In genomic region chr19:19120308-19121156, GRCh38 we compare ENCODE assay signal across 8 cellular contexts. TPM values are rescaled to one million over a fixed set of nuclear protein-coding genes. Genes with fewer than 3 reads are reported as not detected.
DNase-seq lines count a peak whose midpoint lies in the region; ATAC-seq and TF ChIP-seq lines count a peak whose summit lies in the region.

No MANE protein-coding gene starts in this region.

- TF ChIP-seq POLR2A in esophagus muscularis mucosa (IDR thresholded peaks at IDR 0.05; ENCODE audit: low read depth) = no peak

- H3K4me3 ChIP-seq in esophagus muscularis mucosa = peak overlapping the region in 3 of 4 donors; percentile 15 to 28 (median 18)
- H3K4me3 ChIP-seq in neural progenitor cell = peak overlapping the region; percentile 34
- no peak overlapping the region for H3K4me3 ChIP-seq in tibial artery

- H3K4me2 ChIP-seq in neural progenitor cell = peak overlapping the region; percentile 69

- H3K4me1 Mint-ChIP-seq in neural progenitor cell = no peaks in the 10 kb centered on the region

- no peak for TF ChIP-seq EP300 in esophagus muscularis mucosa (IDR thresholded peaks at IDR 0.05)

- 37% methylated on average over 17 of the region's 34 CpGs for WGBS in esophagus muscularis mucosa

- H3K36me3 ChIP-seq in esophagus muscularis mucosa (peaks cover 10 to 48% (median 33%) of the 10 kb centered on the region in 4 donors), neural progenitor cell (peaks cover 5% of the 10 kb centered on the region), tibial artery (peaks cover 23 to 48% (median 24%) of the 10 kb centered on the region in 3 donors)

- peaks cover 4% of the 10 kb centered on the region for H3K27me3 Mint-ChIP-seq in neural progenitor cell (ENCODE audit: insufficient read depth, low read depth)

- TF ChIP-seq CTCF in GM10248 (IDR thresholded peaks at IDR 0.05; ENCODE audit: control extremely low read depth, extremely low read depth, low read depth, missing control alignments) (no peak), esophagus muscularis mucosa (IDR thresholded peaks at IDR 0.05) (no peak), neural progenitor cell (IDR thresholded peaks at IDR 0.05) (no peak), tibial artery (IDR thresholded peaks at IDR 0.05) (no peak)

- H3K4me1 ChIP-seq in esophagus muscularis mucosa (peaks cover 0 to 14% (median 7%) of the 10 kb centered on the region in 4 donors), neural progenitor cell (peaks cover 5% of the 10 kb centered on the region), tibial artery (no peaks in the 10 kb centered on the region)

- H2AFZ ChIP-seq in neural progenitor cell (replicated peaks) = no peak overlapping the region

- H3K9ac ChIP-seq in neural progenitor cell = no peak overlapping the region

- H3K9me3 ChIP-seq in esophagus muscularis mucosa (peaks cover 0 to 11% (median 4%) of the 10 kb centered on the region in 4 donors), neural progenitor cell (ENCODE audit: low read depth) (no peaks in the 10 kb centered on the region), tibial artery (peaks cover 0 to 6% (median 0%) of the 10 kb centered on the region in 3 donors)

- POLR2A ChIA-PET in GM10248 (lab: Yijun Ruan, JAX) = no interaction called here

- no peaks in the 10 kb centered on the region for H4K20me1 ChIP-seq in neural progenitor cell (ENCODE audit: low read depth)

- CTCF ChIA-PET in GM10248 (lab: Yijun Ruan, JAX) = no interaction called here

- H3K27me3 ChIP-seq in esophagus muscularis mucosa = no peaks in the 10 kb centered on the region
- H3K27me3 ChIP-seq in neural progenitor cell = no peaks in the 10 kb centered on the region
- no peaks in the 10 kb centered on the region for H3K27me3 ChIP-seq in tibial artery

- no peak overlapping the region for H3K27ac Mint-ChIP-seq in neural progenitor cell

- peaks cover 25% of the 10 kb centered on the region for H3K36me3 Mint-ChIP-seq in neural progenitor cell

- peaks cover 7% of the 10 kb centered on the region for H3F3A ChIP-seq in neural progenitor cell (ENCODE audit: low read depth)

- peaks cover 9% of the 10 kb centered on the region for H3K9me3 Mint-ChIP-seq in neural progenitor cell

- intact Hi-C loops in esophagus muscularis mucosa (cut with DNase I) = no loop called here
- intact Hi-C loops in tibial artery (cut with DNase I; ENCODE audit: low total_unique reads) = no loop called here

- peak overlapping the region in 1 of 4 donors; percentile 28 for H3K27ac ChIP-seq in esophagus muscularis mucosa (replicated peaks in 1 of 4)
- H3K27ac ChIP-seq in neural progenitor cell = no peak overlapping the region
- H3K27ac ChIP-seq in tibial artery = no peak overlapping the region

- no peak overlapping the region for H3K4me3 Mint-ChIP-seq in neural progenitor cell

- ATAC-seq in HG03521 (IDR thresholded peaks at IDR 0.05; ENCODE audit: unreplicated experiment) = no peak

- no peaks in the 10 kb centered on the region for H3K79me2 ChIP-seq in neural progenitor cell (ENCODE audit: low read depth)

- DNase-seq in GM10248 (ENCODE audit: extremely low spot score) = peak; percentile 24
- DNase-seq in NCI-H69 (lab: John Stamatoyannopoulos, UW) = peak; percentile 98
- no peak for DNase-seq in esophagus muscularis mucosa (ENCODE audit: extremely low spot score)
- peak; percentile 97 for DNase-seq in neural progenitor cell (ENCODE audit: low spot score)
- no peak for DNase-seq in tibial artery
- DNase-seq in AML-193 (lab: John Stamatoyannopoulos, UW) = no peak
- DNase-seq in RPMI8226 = no peak

RNA-seq across cellular contexts. Expression of gene TMEM161A, which starts 17.7 kb away (rescaled TPM):
- total RNA-seq in esophagus muscularis mucosa = 10 to 100 TPM; 12.0 to 26.8 (median 16.9) TPM
- 13.3 and 38.3 TPM in 2 replicates for total RNA-seq in neural progenitor cell (ENCODE audit: low replicate concordance)

RNA-seq across cellular contexts. Expression of gene MEF2B, which starts 49.5 kb away (rescaled TPM):
- total RNA-seq in esophagus muscularis mucosa (not detected), neural progenitor cell (ENCODE audit: low replicate concordance) (0.15 TPM in 1 of 2 replicates, not detected in the other)

RNA-seq across cellular contexts. Expression of gene SLC25A42, which starts 56.7 kb away (rescaled TPM):
- total RNA-seq in esophagus muscularis mucosa (10 to 100 TPM; 11.2 to 16.8 (median 13.8) TPM), neural progenitor cell (ENCODE audit: low replicate concordance) (4.0 and 6.2 TPM in 2 replicates)

Comparison
In these comparisons a context has a peak if more than half of its experiments do, and no peak if none do; other contexts are left out.
1. DNase-seq: peak in GM10248 (single experiment), NCI-H69 (single experiment) and neural progenitor cell (single experiment); none in esophagus muscularis mucosa (single experiment), tibial artery (0 of 2), AML-193 (0 of 2) and RPMI8226 (single experiment).
2. H3K4me3 ChIP-seq: peak in esophagus muscularis mucosa (3 of 4) and neural progenitor cell (single experiment); none in tibial artery (0 of 2).